2 cellular contexts compared by ENCODE assay signal in genomic region chr20:63238491-63239126, GRCh38.
TF ChIP-seq lines count a peak whose summit lies in the region.

No MANE protein-coding gene starts in this region.

TF ChIP-seq in IMR-90, 13 proteins besides CTCF, POLR2A, EP300 and RAD21:
- no peak for TF ChIP-seq BHLHE40 (IDR thresholded peaks at IDR 0.05; ENCODE audit: low read depth, low read length)
- TF ChIP-seq CHD1 (IDR thresholded peaks at IDR 0.05; ENCODE audit: low read depth, low read length) = no peak
- no peak for TF ChIP-seq USF2 (IDR thresholded peaks at IDR 0.05; ENCODE audit: low read depth, low read length)
- TF ChIP-seq CEBPB (IDR thresholded peaks at IDR 0.05; ENCODE audit: low read depth, low read length) = no peak
- no peak for TF ChIP-seq MXI1 (IDR thresholded peaks at IDR 0.05; ENCODE audit: borderline replicate concordance, low read depth, low read length)
- no peak for TF ChIP-seq SMC3 (IDR thresholded peaks at IDR 0.05; ENCODE audit: low read depth, low read length)
- no peak for TF ChIP-seq FOS (IDR thresholded peaks at IDR 0.05; ENCODE audit: low read depth, low read length)
- no peak for TF ChIP-seq RFX5 (IDR thresholded peaks at IDR 0.05; ENCODE audit: low read depth, low read length)
- no peak for TF ChIP-seq RCOR1 (IDR thresholded peaks at IDR 0.05; ENCODE audit: insufficient replicate concordance, low read length)
- TF ChIP-seq MAZ (IDR thresholded peaks at IDR 0.05; ENCODE audit: borderline replicate concordance, low read depth, low read length) = no peak
- TF ChIP-seq ELK1 (IDR thresholded peaks at IDR 0.05; ENCODE audit: borderline replicate concordance, low read depth, low read length) = no peak
- no peak for TF ChIP-seq NFE2L2 (IDR thresholded peaks at IDR 0.05; ENCODE audit: low read depth, low read length)
- no peak for TF ChIP-seq MAFK (IDR thresholded peaks at IDR 0.05; ENCODE audit: low read depth, low read length)

TF ChIP-seq in K562, 482 proteins besides CTCF, POLR2A, EP300 and RAD21 (continues in another document):
- TF ChIP-seq FOXA1 (IDR thresholded peaks at IDR 0.05; ENCODE audit: borderline replicate concordance) (no peak), HDAC2 (IDR thresholded peaks at IDR 0.05) (no peak), SP1 (CRISPR knock-in tag; IDR thresholded peaks at IDR 0.05) (no peak), ZNF780A (CRISPR knock-in tag; IDR thresholded peaks at IDR 0.05) (no peak), NONO (IDR thresholded peaks at IDR 0.05; ENCODE audit: low read depth in 2 of 2, low read length in 1 of 2) (no peak), LEF1 (IDR thresholded peaks at IDR 0.05) (no peak), ATF1 (CRISPR knock-in tag; IDR thresholded peaks at IDR 0.05) (no peak), ATF1 (tag; IDR thresholded peaks at IDR 0.05) (0 out of 2 replicates have a peak, but pooled peaks have one; percentile 17), NR4A1 (CRISPR knock-in tag; IDR thresholded peaks at IDR 0.05) (no peak), NR4A1 (tag; IDR thresholded peaks at IDR 0.05) (no peak), ZNF41 (CRISPR knock-in tag; conservative IDR thresholded peaks at IDR 0.05) (no peak), ZHX1 (conservative IDR thresholded peaks at IDR 0.05; ENCODE audit: low read length) (no peak), CREB3 (tag; conservative IDR thresholded peaks at IDR 0.05; ENCODE audit: low read depth) (no peak), ZKSCAN1 (IDR thresholded peaks at IDR 0.05; ENCODE audit: low read depth, low read length) (no peak), VEZF1 (CRISPR knock-in tag; IDR thresholded peaks at IDR 0.05) (peak; percentile 21; the same call in 1 of the 2 replicates), IRF2 (CRISPR knock-in tag; IDR thresholded peaks at IDR 0.05) (no peak), PKNOX1 (IDR thresholded peaks at IDR 0.05) (peak; percentile 9; the same call in 1 of the 2 replicates), CEBPB (tag; IDR thresholded peaks at IDR 0.05) (no peak), U2AF2 (optimal IDR thresholded peaks at IDR 0.05; ENCODE audit: low read depth, low read length) (no peak), TARDBP (IDR thresholded peaks at IDR 0.05) (no peak), ZBED1 (IDR thresholded peaks at IDR 0.05) (no peak), TRIM28 (IDR thresholded peaks at IDR 0.05) (no peak), FOXJ3 (CRISPR knock-in tag; IDR thresholded peaks at IDR 0.05) (no peak), HDAC8 (tag; IDR thresholded peaks at IDR 0.05) (no peak), POLR2B (IDR thresholded peaks at IDR 0.05; ENCODE audit: low read depth, partially characterized antibody) (no peak), MITF (IDR thresholded peaks at IDR 0.05) (0 out of 2 replicates have a peak, but pooled peaks have one; percentile 40), SNRNP70 (optimal IDR thresholded peaks at IDR 0.05; ENCODE audit: low read depth, low read length) (no peak), RAD51 (IDR thresholded peaks at IDR 0.05; ENCODE audit: borderline replicate concordance, low read depth) (peak; percentile 32; the same call in 1 of the 2 replicates), BRF1 (IDR thresholded peaks at IDR 0.05; ENCODE audit: borderline replicate concordance, extremely low read depth, insufficient read length) (no peak), TOE1 (IDR thresholded peaks at IDR 0.05; ENCODE audit: borderline replicate concordance) (no peak), TOE1 (CRISPR knock-in tag; IDR thresholded peaks at IDR 0.05; ENCODE audit: borderline replicate concordance, low read depth) (no peak), USF1 (CRISPR knock-in tag; IDR thresholded peaks at IDR 0.05) (peak; percentile 75), CXXC5 (CRISPR knock-in tag; IDR thresholded peaks at IDR 0.05) (no peak), ZSCAN29 (IDR thresholded peaks at IDR 0.05) (no peak), CREB5 (CRISPR knock-in tag; IDR thresholded peaks at IDR 0.05) (no peak), CREB1 (IDR thresholded peaks at IDR 0.05) (peak; percentile 27; the same call in 1 of the 2 replicates), CREB1 (CRISPR knock-in tag; IDR thresholded peaks at IDR 0.05) (no peak), ELF2 (CRISPR knock-in tag; IDR thresholded peaks at IDR 0.05) (no peak), ZNF57 (CRISPR knock-in tag; IDR thresholded peaks at IDR 0.05) (no peak), ZSCAN32 (CRISPR knock-in tag; IDR thresholded peaks at IDR 0.05) (no peak), SNIP1 (IDR thresholded peaks at IDR 0.05; ENCODE audit: low read depth) (no peak), HNRNPUL1 (IDR thresholded peaks at IDR 0.05; ENCODE audit: low read length) (no peak), STAG1 (CRISPR knock-in tag; IDR thresholded peaks at IDR 0.05; ENCODE audit: borderline replicate concordance) (no peak), NR0B1 (IDR thresholded peaks at IDR 0.05; ENCODE audit: partially characterized antibody) (no peak), ILF3 (IDR thresholded peaks at IDR 0.05; ENCODE audit: borderline replicate concordance) (no peak), KAT2B (IDR thresholded peaks at IDR 0.05; ENCODE audit: low read depth, low read length) (no peak), BHLHE40 (IDR thresholded peaks at IDR 0.05; ENCODE audit: low read length) (peak; percentile 81), ZNF143 (CRISPR knock-in tag; IDR thresholded peaks at IDR 0.05) (no peak), ZNF764 (CRISPR knock-in tag; IDR thresholded peaks at IDR 0.05; ENCODE audit: low read depth) (no peak), CREM (IDR thresholded peaks at IDR 0.05; ENCODE audit: low read depth) (0 out of 2 replicates have a peak, but pooled peaks have one; percentile 34), KAT7 (CRISPR knock-in tag; IDR thresholded peaks at IDR 0.05; ENCODE audit: borderline replicate concordance) (no peak), ZNF77 (CRISPR knock-in tag; IDR thresholded peaks at IDR 0.05) (no peak), PURB (CRISPR knock-in tag; IDR thresholded peaks at IDR 0.05; ENCODE audit: low read depth) (no peak), USF2 (CRISPR knock-in tag; IDR thresholded peaks at IDR 0.05) (peak; percentile 73), ZNF436 (CRISPR knock-in tag; IDR thresholded peaks at IDR 0.05) (no peak), NCOA1 (IDR thresholded peaks at IDR 0.05; ENCODE audit: low read depth) (no peak), STAT5B (CRISPR knock-in tag; IDR thresholded peaks at IDR 0.05) (no peak)
